14 cellular contexts compared by ENCODE assay signal in the genomic region with DNA sequence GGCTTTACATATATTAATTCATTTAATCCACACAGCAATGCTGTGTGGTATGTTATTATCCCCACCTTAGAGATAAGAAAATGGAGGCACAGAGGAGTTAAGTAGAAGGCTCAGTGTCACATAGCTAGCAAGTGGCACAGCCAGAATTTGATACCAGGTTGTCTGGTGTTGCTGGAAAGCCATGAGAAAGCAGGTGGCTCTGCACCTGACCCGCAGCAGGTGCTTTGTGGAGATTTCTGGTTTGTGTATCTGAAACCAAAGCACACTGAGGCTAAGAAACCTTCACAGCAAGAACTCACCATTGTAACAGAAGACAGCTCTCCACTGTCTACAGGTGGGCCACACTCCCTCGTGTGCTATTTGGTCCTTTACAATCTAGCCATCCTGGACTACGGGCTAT. TPM values are rescaled to one million over a fixed set of nuclear protein-coding genes. Genes with fewer than 3 reads are reported as not detected.
DNase-seq lines count a peak whose midpoint lies in the region; ATAC-seq and TF ChIP-seq lines count a peak whose summit lies in the region.
"Had no signal": no experiment of that assay in that cellular context is flagged by ENCODE, and none has a peak within 500 bp of the region (broad histone marks: within the 10 kb centered on the region; RNA-seq: fewer than 3 reads in every experiment).

No MANE protein-coding gene starts in this region.

- H3K4me1 Mint-ChIP-seq in activated CD8-positive, alpha-beta T cell treated with anti-CD3 and anti-CD28 coated beads, Interleukin-2, amount 10 ng/mL, durations not matched to agents 7 days and 5 days (ENCODE audit: low read depth): peaks cover 56% of the 10 kb centered on the region

- H3K27ac Mint-ChIP-seq in activated CD8-positive, alpha-beta T cell treated with anti-CD3 and anti-CD28 coated beads, Interleukin-2, amount 10 ng/mL, durations not matched to agents 7 days and 5 days: peak overlapping the region; percentile 76

- CTCF ChIA-PET in activated CD8-positive, alpha-beta T cell treated with anti-CD3 and anti-CD28 coated beads, Interleukin-2, amount 10 ng/mL, durations not matched to agents 7 days and 5 days (lab: Charles Lee): interaction anchor here (1.1 to 3.0 kb wide), 2 partner anchors 36 to 384 kb away, joined by 3 to 12 read pairs; no protein-coding TSS in a partner anchor

- H3K9me3 ChIP-seq in right atrium auricular region: no peaks in the 10 kb centered on the region
- H3K9me3 ChIP-seq in muscle layer of duodenum (ENCODE audit: control insufficient read depth in 1 of 2, low read length in 2 of 2): no peaks in the 10 kb centered on the region
- H3K9me3 ChIP-seq in vagina: no peaks in the 10 kb centered on the region
- H3K9me3 ChIP-seq: SJSA1 had no signal

- ATAC-seq in left ventricle myocardium superior: no peak
- ATAC-seq in activated CD8-positive, alpha-beta T cell treated with anti-CD3 and anti-CD28 coated beads, Interleukin-2, amount 10 ng/mL, durations not matched to agents 7 days and 5 days: no peak
- no peak for ATAC-seq in HG02678 (IDR thresholded peaks at IDR 0.05; ENCODE audit: unreplicated experiment)
- no peak for ATAC-seq in GM18505 (IDR thresholded peaks at IDR 0.05; ENCODE audit: unreplicated experiment)
- no peak for ATAC-seq in GM21576 (IDR thresholded peaks at IDR 0.05; ENCODE audit: unreplicated experiment)

- TF ChIP-seq CTCF in right atrium auricular region (IDR thresholded peaks at IDR 0.05) (no peak), vagina (IDR thresholded peaks at IDR 0.05) (no peak)

- DNase-seq in right atrium auricular region (ENCODE audit: low spot score): no peak
- DNase-seq in left ventricle myocardium superior: no peak
- no peak for DNase-seq in activated CD8-positive, alpha-beta T cell treated with anti-CD3 and anti-CD28 coated beads, Interleukin-2, amount 10 ng/mL, durations not matched to agents 7 days and 5 days
- no peak for DNase-seq in vagina (ENCODE audit: extremely low spot score in 2 of 2)
- DNase-seq: activated CD8-positive, alpha-beta memory T cell treated with anti-CD3 and anti-CD28 coated beads for 24 hours; Calu3; NCI-H446; stimulated activated CD4-positive, alpha-beta T cell treated with anti-CD3 and anti-CD28 coated beads, Interleukin-15, amount 100 ng/mL, for 24 hours; stimulated activated naive CD4-positive, alpha-beta T cell treated with Interleukin-2 at 50 U/mL for 16 hours had no signal

- peaks cover 0 to 70% of the 10 kb centered on the region in 2 donors for H3K4me1 ChIP-seq in right atrium auricular region
- peaks cover 43 to 57% of the 10 kb centered on the region in 2 donors for H3K4me1 ChIP-seq in muscle layer of duodenum (ENCODE audit: control insufficient read depth in 1 of 2, insufficient read depth in 2 of 2, low read length in 2 of 2)
- peaks cover 70% of the 10 kb centered on the region for H3K4me1 ChIP-seq in vagina

- peak overlapping the region; percentile 29 for H3K4me3 Mint-ChIP-seq in activated CD8-positive, alpha-beta T cell treated with anti-CD3 and anti-CD28 coated beads, Interleukin-2, amount 10 ng/mL, durations not matched to agents 7 days and 5 days

- H3K27me3 Mint-ChIP-seq in activated CD8-positive, alpha-beta T cell treated with anti-CD3 and anti-CD28 coated beads, Interleukin-2, amount 10 ng/mL, durations not matched to agents 7 days and 5 days (ENCODE audit: low read depth): no peaks in the 10 kb centered on the region

- intact Hi-C loops in left ventricle myocardium superior (cut with micrococcal nuclease) (no loop called here), vagina (cut with DNase I) (no loop called here)

- no peak for TF ChIP-seq POLR2A in vagina (IDR thresholded peaks at IDR 0.05)
- no peak for TF ChIP-seq POLR2A in GM18505 (IDR thresholded peaks at IDR 0.05; ENCODE audit: borderline replicate concordance, extremely low read depth, insufficient read depth, insufficient read length)

- H3K36me3 ChIP-seq in right atrium auricular region: peaks cover 25% of the 10 kb centered on the region
- H3K36me3 ChIP-seq in muscle layer of duodenum (ENCODE audit: control insufficient read depth in 1 of 2, insufficient read depth in 2 of 2, low read length in 2 of 2): peaks cover 4 to 8% of the 10 kb centered on the region in 2 donors
- peaks cover 0 to 18% of the 10 kb centered on the region in 2 donors for H3K36me3 ChIP-seq in vagina

- H3K4me3 ChIP-seq in right atrium auricular region (no peak overlapping the region), muscle layer of duodenum (ENCODE audit: low read depth in 1 of 2, low read length in 2 of 2) (no peak overlapping the region), vagina (no peak overlapping the region)
- H3K4me3 ChIP-seq: SJSA1 had no signal

- H3K27ac ChIP-seq in right atrium auricular region (peak overlapping the region; percentile 73 to 89), muscle layer of duodenum (ENCODE audit: low read length) (peak overlapping the region; percentile 73), vagina (peak overlapping the region; percentile 84)
- H3K27ac ChIP-seq: SJSA1 had no signal

- POLR2A ChIA-PET in activated CD8-positive, alpha-beta T cell treated with anti-CD3 and anti-CD28 coated beads, Interleukin-2, amount 10 ng/mL, durations not matched to agents 7 days and 5 days (lab: Charles Lee): interaction anchor here (0.6 to 6.8 kb wide), 2 partner anchors 21 to 35 kb away, joined by 4 to 76 read pairs; no protein-coding TSS in a partner anchor

- peaks cover 49% of the 10 kb centered on the region for H3K36me3 Mint-ChIP-seq in activated CD8-positive, alpha-beta T cell treated with anti-CD3 and anti-CD28 coated beads, Interleukin-2, amount 10 ng/mL, durations not matched to agents 7 days and 5 days (ENCODE audit: low read depth)

- H3K27me3 ChIP-seq in right atrium auricular region (no peaks in the 10 kb centered on the region), muscle layer of duodenum (ENCODE audit: low read depth, low read length) (no peaks in the 10 kb centered on the region), vagina (no peaks in the 10 kb centered on the region)
- H3K27me3 ChIP-seq: SJSA1 had no signal

- no peaks in the 10 kb centered on the region for H3K9me3 Mint-ChIP-seq in activated CD8-positive, alpha-beta T cell treated with anti-CD3 and anti-CD28 coated beads, Interleukin-2, amount 10 ng/mL, durations not matched to agents 7 days and 5 days (ENCODE audit: insufficient read depth)

RNA-seq across cellular contexts. Expression of a gene that starts 7.5 kb away (rescaled TPM):
- total RNA-seq in right atrium auricular region: 10 to 100 TPM; 29.4 to 32.7 TPM
- total RNA-seq in left ventricle myocardium superior: 37.1 TPM
- total RNA-seq in activated CD8-positive, alpha-beta T cell treated with anti-CD3 and anti-CD28 coated beads, Interleukin-2, amount 10 ng/mL, durations not matched to agents 7 days and 5 days: 10 to 100 TPM; 66.1 to 82.3 TPM
- 73.9 TPM for total RNA-seq in vagina
